ENCODE assay signal across 27 cellular contexts in the genomic region with DNA sequence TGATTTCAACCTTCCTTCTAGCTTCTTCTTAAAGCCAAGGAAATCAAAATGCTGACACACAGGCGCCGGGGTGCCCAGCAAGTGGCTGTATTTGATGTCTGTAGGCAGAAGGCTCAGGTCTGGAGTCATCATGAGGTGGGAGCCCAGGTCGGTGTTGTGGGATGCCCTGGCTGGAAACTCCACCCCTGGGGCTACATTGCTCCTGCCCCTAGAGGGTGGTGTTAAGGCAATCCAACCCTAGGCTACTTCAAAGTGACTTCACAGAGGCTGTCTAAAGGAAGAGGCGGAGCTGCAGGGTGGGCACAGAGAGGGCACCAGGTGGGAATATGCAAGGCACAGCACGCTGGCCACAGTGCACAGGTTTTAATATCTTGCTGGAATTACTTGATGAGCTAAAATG.
"Had no signal": no experiment of that assay in that cellular context is flagged by ENCODE, and none has a peak within 500 bp of the region (broad histone marks: within the 10 kb centered on the region; RNA-seq: fewer than 3 reads in every experiment).

No MANE protein-coding gene starts in this region.

- H3K4me3 ChIP-seq: heart left ventricle, left lung, lower lobe of right lung, ovary, right lobe of liver, testis, transverse colon had no signal

- H3K27ac ChIP-seq: brain microvascular endothelial cell, foreskin keratinocyte, heart left ventricle, left lung, lower lobe of right lung, neutrophil, ovary, right lobe of liver, testis, transverse colon, WERI-Rb-1 had no signal

- ATAC-seq: esophagus mucosa, heart left ventricle, left lung, lower lobe of right lung, right lobe of liver had no signal

- FAIRE-seq: islet of Langerhans, TTC549 had no signal

- H3K4me1 ChIP-seq: foreskin keratinocyte, left lung, lower lobe of right lung, right lobe of liver, testis, transverse colon had no signal

- H3K27me3 ChIP-seq: brain microvascular endothelial cell, foreskin keratinocyte, left lung, neutrophil, ovary, right lobe of liver, testis, transverse colon had no signal

- H3K9me3 ChIP-seq: heart left ventricle, left lung, lower lobe of right lung, neutrophil, ovary, right lobe of liver, testis, transverse colon had no signal

- H3K36me3 ChIP-seq: brain microvascular endothelial cell, heart left ventricle, left lung, lower lobe of right lung, neutrophil, ovary, right lobe of liver, transverse colon, WERI-Rb-1 had no signal

- DNase-seq: activated CD4-positive, alpha-beta memory T cell treated with anti-CD3 and anti-CD28 coated beads for 36 hours; activated CD4-positive, alpha-beta T cell treated with anti-CD3 and anti-CD28 coated beads, Interleukin-2, amount 10 ng/mL, durations not matched to agents 24 days and 14 days; activated CD4-positive, CD25-positive, alpha-beta regulatory T cell treated with anti-CD3 and anti-CD28 coated beads, Interleukin-2, amount 50 U/mL, for 72 hours; activated CD8-positive, alpha-beta memory T cell treated with anti-CD3 and anti-CD28 coated beads, Interleukin-2, amount 50 U/mL, for 4 hours; activated gamma-delta T cell; activated naive CD4-positive, alpha-beta T cell treated with anti-CD3 and anti-CD28 coated beads, Interleukin-2, amount 10 ng/mL, durations not matched to agents 7 days and 5 days; activated T-cell treated with anti-CD3 and anti-CD28 coated beads, Interleukin-2, amount 50 U/mL, for 24 hours; amniotic stem cell; brain microvascular endothelial cell; foreskin keratinocyte; heart left ventricle; hypothalamus; left lung; lower lobe of right lung; mesenchymal stem cell; ovary; right lobe of liver; stimulated activated CD4-positive, alpha-beta T cell treated with anti-CD3 and anti-CD28 coated beads, Interleukin-4, amount 100 ng/mL, for 1 hour; stimulated activated naive CD8-positive, alpha-beta T cell treated with anti-CD3 and anti-CD28 coated beads, Interleukin-15, Interleukin-2, amounts not matched to agents 100 U/mL and 50 U/mL, for 24 hours; T-helper 9 cell; testis; transverse colon; WERI-Rb-1 had no signal
